ENCODE assay signal across 2 cellular contexts in genomic region chr2:222656544-222657446, GRCh38.
TF ChIP-seq lines count a peak whose summit lies in the region.

No MANE protein-coding gene starts in this region.

TF ChIP-seq in K562, 482 proteins besides CTCF, POLR2A, EP300 and RAD21:
- TF ChIP-seq ZNF699 (CRISPR knock-in tag; IDR thresholded peaks at IDR 0.05; ENCODE audit: insufficient replicate concordance) (no peak), ZNF696 (CRISPR knock-in tag; conservative IDR thresholded peaks at IDR 0.05) (no peak), MNT (conservative IDR thresholded peaks at IDR 0.05) (peak in 1 of 2 experiments; percentile 40; a peak in 2 of 4 replicates), GTF2A2 (tag; IDR thresholded peaks at IDR 0.05) (no peak)
TF ChIP-seq in K562: peak in this region for 1.

TF ChIP-seq in HepG2, 621 proteins besides CTCF, POLR2A, EP300 and RAD21:
- TF ChIP-seq ZNF143 (CRISPR knock-in tag; IDR thresholded peaks at IDR 0.05) (no peak), GPBP1L1 (CRISPR knock-in tag; IDR thresholded peaks at IDR 0.05) (no peak), ZBTB20 (CRISPR knock-in tag; IDR thresholded peaks at IDR 0.05; ENCODE audit: borderline replicate concordance, low read depth) (0 out of 2 replicates have a peak, but pooled peaks have one; percentile 19), ZNF768 (CRISPR knock-in tag; IDR thresholded peaks at IDR 0.05) (no peak), MYPOP (CRISPR knock-in tag; IDR thresholded peaks at IDR 0.05) (no peak), ZNF280D (CRISPR knock-in tag; IDR thresholded peaks at IDR 0.05) (0 out of 2 replicates have a peak, but pooled peaks have one; percentile 25), NR0B2 (CRISPR knock-in tag; IDR thresholded peaks at IDR 0.05) (peak; percentile 41; the same call in 1 of the 2 replicates), BCL3 (CRISPR knock-in tag; IDR thresholded peaks at IDR 0.05) (0 out of 2 replicates have a peak, but pooled peaks have one; percentile 49), FLYWCH1 (CRISPR knock-in tag; IDR thresholded peaks at IDR 0.05) (0 out of 2 replicates have a peak, but pooled peaks have one; percentile 56), PHF8 (CRISPR knock-in tag; IDR thresholded peaks at IDR 0.05) (no peak), MZF1 (CRISPR knock-in tag; IDR thresholded peaks at IDR 0.05; ENCODE audit: borderline replicate concordance) (0 out of 2 replicates have a peak, but pooled peaks have one; percentile 15), ZNF337 (CRISPR knock-in tag; IDR thresholded peaks at IDR 0.05; ENCODE audit: borderline replicate concordance, low read depth) (0 out of 2 replicates have a peak, but pooled peaks have one; percentile 75), ZNF224 (CRISPR knock-in tag; IDR thresholded peaks at IDR 0.05) (no peak), PCBP2 (optimal IDR thresholded peaks at IDR 0.05; ENCODE audit: low read depth, low read length, poor library complexity, severe bottlenecking) (peak; percentile 37), ZFP90 (CRISPR knock-in tag; IDR thresholded peaks at IDR 0.05; ENCODE audit: borderline replicate concordance) (no peak), ZNF605 (CRISPR knock-in tag; IDR thresholded peaks at IDR 0.05) (0 out of 2 replicates have a peak, but pooled peaks have one; percentile 15), TEAD3 (CRISPR knock-in tag; optimal IDR thresholded peaks at IDR 0.05; ENCODE audit: borderline replicate concordance) (peak; percentile 24), ZNF12 (CRISPR knock-in tag; IDR thresholded peaks at IDR 0.05) (peak; percentile 89), ZMYM2 (CRISPR knock-in tag; IDR thresholded peaks at IDR 0.05) (no peak), MXI1 (IDR thresholded peaks at IDR 0.05; ENCODE audit: borderline replicate concordance, low read depth, low read length) (peak; percentile 91; the same call in 2 of the 3 replicates), SNAPC4 (CRISPR knock-in tag; IDR thresholded peaks at IDR 0.05) (peak; percentile 39; the same call in 1 of the 2 replicates), TRAFD1 (CRISPR knock-in tag; IDR thresholded peaks at IDR 0.05; ENCODE audit: borderline replicate concordance) (0 out of 2 replicates have a peak, but pooled peaks have one; percentile 65), MTERF4 (CRISPR knock-in tag; IDR thresholded peaks at IDR 0.05) (peak; percentile 57; the same call in 1 of the 2 replicates), NR3C1 (CRISPR knock-in tag; IDR thresholded peaks at IDR 0.05) (no peak), ZBTB39 (CRISPR knock-in tag; IDR thresholded peaks at IDR 0.05) (no peak), MAZ (IDR thresholded peaks at IDR 0.05; ENCODE audit: borderline replicate concordance, low read depth, low read length) (no peak), MAZ (CRISPR knock-in tag; IDR thresholded peaks at IDR 0.05; ENCODE audit: low read depth) (0 out of 2 replicates have a peak, but pooled peaks have one; percentile 3), MXD4 (CRISPR knock-in tag; IDR thresholded peaks at IDR 0.05) (peak; percentile 4; the same call in 1 of the 2 replicates), THYN1 (CRISPR knock-in tag; IDR thresholded peaks at IDR 0.05; ENCODE audit: borderline replicate concordance, low read depth) (peak; percentile 10; the same call in 1 of the 2 replicates), NFATC3 (CRISPR knock-in tag; IDR thresholded peaks at IDR 0.05) (0 out of 2 replicates have a peak, but pooled peaks have one; percentile 28), TGIF2 (CRISPR knock-in tag; IDR thresholded peaks at IDR 0.05) (peak; percentile 84; the same call in 1 of the 2 replicates)
TF ChIP-seq in HepG2: peak in this region for 20.
